ENCODE assay signal across 8 cellular contexts in genomic region chr6:96837138-96837971, GRCh38. TPM values are rescaled to one million over a fixed set of nuclear protein-coding genes. Genes with fewer than 3 reads are reported as not detected.
DNase-seq lines count a peak whose midpoint lies in the region; ATAC-seq and TF ChIP-seq lines count a peak whose summit lies in the region.

Gene GPR63 (minus strand): TSS chr6:96837477. CDS start chr6:96799731, 37,746 bp downstream.

- H3K36me3 ChIP-seq in psoas muscle (ENCODE audit: insufficient read depth in 1 of 2, low read depth in 1 of 2) (no peaks in the 10 kb centered on the region), vagina (no peaks in the 10 kb centered on the region)

- H3K27ac ChIP-seq in psoas muscle, result no peak within 1 kb of the TSS
- H3K27ac ChIP-seq in vagina, result peak within 1 kb of the TSS; percentile 47

- peak within 1 kb of the TSS; percentile 47 for H3K27ac Mint-ChIP-seq in activated naive CD8-positive, alpha-beta T cell treated with anti-CD3 and anti-CD28 coated beads, Interleukin-2, amount 50 U/mL, for 24 hours

- no peak for TF ChIP-seq CTCF in LNCaP clone FGC (IDR thresholded peaks at IDR 0.05; ENCODE audit: control insufficient read depth, extremely low read depth, insufficient read depth)
- TF ChIP-seq CTCF in psoas muscle (IDR thresholded peaks at IDR 0.05), result no peak
- TF ChIP-seq CTCF in vagina (IDR thresholded peaks at IDR 0.05), result no peak

- no peaks in the 10 kb centered on the region for H3K9me3 Mint-ChIP-seq in activated naive CD8-positive, alpha-beta T cell treated with anti-CD3 and anti-CD28 coated beads, Interleukin-2, amount 50 U/mL, for 24 hours

- TF ChIP-seq POLR2A in vagina (IDR thresholded peaks at IDR 0.05), result peak in 1 of 2 donors; percentile 54

- H3K36me3 Mint-ChIP-seq in activated naive CD8-positive, alpha-beta T cell treated with anti-CD3 and anti-CD28 coated beads, Interleukin-2, amount 50 U/mL, for 24 hours (ENCODE audit: low read depth), result no peaks in the 10 kb centered on the region

- H3K4me3 Mint-ChIP-seq in activated naive CD8-positive, alpha-beta T cell treated with anti-CD3 and anti-CD28 coated beads, Interleukin-2, amount 50 U/mL, for 24 hours, result peak within 1 kb of the TSS; percentile 85

- H3K4me1 ChIP-seq in psoas muscle, result peaks cover 10% of the 10 kb centered on the region
- H3K4me1 ChIP-seq in vagina, result peaks cover 23% of the 10 kb centered on the region

- H3K4me1 Mint-ChIP-seq in activated naive CD8-positive, alpha-beta T cell treated with anti-CD3 and anti-CD28 coated beads, Interleukin-2, amount 50 U/mL, for 24 hours, result peaks cover 14% of the 10 kb centered on the region

- intact Hi-C loops in left ventricle myocardium superior (cut with micrococcal nuclease) (no loop called here), psoas muscle (cut with DNase I) (no loop called here), vagina (cut with DNase I) (no loop called here)

- WGBS in psoas muscle, 3 donors, result 0 to 1% (median 0%) methylated on average over 69 to 77 of the region's 77 CpGs

- ATAC-seq in SK-N-SH treated with all-trans-retinoic acid at 6 μM for 48 hours, result peak; percentile 92
- ATAC-seq in activated naive CD8-positive, alpha-beta T cell treated with anti-CD3 and anti-CD28 coated beads, Interleukin-2, amount 50 U/mL, for 24 hours, result peak; percentile 90
- ATAC-seq in left ventricle myocardium superior, result peak; percentile 94
- peak; percentile 37 to 86 (median 66) for ATAC-seq in psoas muscle

- H3K4me3 ChIP-seq in LNCaP clone FGC (ENCODE audit: low read depth, low read length) (peak within 1 kb of the TSS; percentile 79), psoas muscle (peak within 1 kb of the TSS; percentile 76), vagina (peak within 1 kb of the TSS; percentile 60 to 70)

- H3K27me3 ChIP-seq in psoas muscle (ENCODE audit: insufficient read depth in 3 of 3, low read length in 2 of 3) (peaks cover 0 to 33% (median 3%) of the 10 kb centered on the region in 3 donors), vagina (no peaks in the 10 kb centered on the region)

- no peaks in the 10 kb centered on the region for H3K9me3 ChIP-seq in psoas muscle
- no peaks in the 10 kb centered on the region for H3K9me3 ChIP-seq in vagina

- DNase-seq in GM03348 (ENCODE audit: low spot score) (peak; percentile 84), H4 (ENCODE audit: low spot score) (peak; percentile 71), LNCaP clone FGC (ENCODE audit: low read depth) (peak; percentile 26), left ventricle myocardium superior (peak; percentile 78), psoas muscle (peak; percentile 54 to 72), vagina (ENCODE audit: extremely low spot score in 2 of 2) (no peak)
- peak; percentile 69 for DNase-seq in activated naive CD8-positive, alpha-beta T cell treated with anti-CD3 and anti-CD28 coated beads, Interleukin-2, amount 50 U/mL, for 24 hours

- peaks cover 42% of the 10 kb centered on the region for H3K27me3 Mint-ChIP-seq in activated naive CD8-positive, alpha-beta T cell treated with anti-CD3 and anti-CD28 coated beads, Interleukin-2, amount 50 U/mL, for 24 hours

TF ChIP-seq in SK-N-SH treated with all-trans-retinoic acid at 6 μM for 48 hours, 23 proteins besides CTCF, POLR2A, EP300 and RAD21:
- TF ChIP-seq TCF4 (CRISPR knock-in tag; IDR thresholded peaks at IDR 0.05; ENCODE audit: borderline replicate concordance) (no peak), GLIS3 (CRISPR knock-in tag; IDR thresholded peaks at IDR 0.05) (no peak; the same call in 1 of the 2 replicates), ZFP3 (CRISPR knock-in tag; IDR thresholded peaks at IDR 0.05) (0 out of 2 replicates have a peak, but pooled peaks have one; percentile 54)
- TF ChIP-seq, protein P1, sequence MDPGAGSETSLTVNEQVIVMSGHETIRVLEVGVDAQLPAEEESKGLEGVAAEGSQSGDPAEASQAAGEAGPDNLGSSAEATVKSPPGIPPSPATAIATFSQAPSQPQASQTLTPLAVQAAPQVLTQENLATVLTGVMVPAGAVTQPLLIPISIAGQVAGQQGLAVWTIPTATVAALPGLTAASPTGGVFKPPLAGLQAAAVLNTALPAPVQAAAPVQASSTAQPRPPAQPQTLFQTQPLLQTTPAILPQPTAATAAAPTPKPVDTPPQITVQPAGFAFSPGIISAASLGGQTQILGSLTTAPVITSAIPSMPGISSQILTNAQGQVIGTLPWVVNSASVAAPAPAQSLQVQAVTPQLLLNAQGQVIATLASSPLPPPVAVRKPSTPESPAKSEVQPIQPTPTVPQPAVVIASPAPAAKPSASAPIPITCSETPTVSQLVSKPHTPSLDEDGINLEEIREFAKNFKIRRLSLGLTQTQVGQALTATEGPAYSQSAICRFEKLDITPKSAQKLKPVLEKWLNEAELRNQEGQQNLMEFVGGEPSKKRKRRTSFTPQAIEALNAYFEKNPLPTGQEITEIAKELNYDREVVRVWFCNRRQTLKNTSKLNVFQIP (CRISPR knock-in tag; IDR thresholded peaks at IDR 0.05; ENCODE audit: borderline replicate concordance, low read depth), result no peak
- TF ChIP-seq, protein P2, sequence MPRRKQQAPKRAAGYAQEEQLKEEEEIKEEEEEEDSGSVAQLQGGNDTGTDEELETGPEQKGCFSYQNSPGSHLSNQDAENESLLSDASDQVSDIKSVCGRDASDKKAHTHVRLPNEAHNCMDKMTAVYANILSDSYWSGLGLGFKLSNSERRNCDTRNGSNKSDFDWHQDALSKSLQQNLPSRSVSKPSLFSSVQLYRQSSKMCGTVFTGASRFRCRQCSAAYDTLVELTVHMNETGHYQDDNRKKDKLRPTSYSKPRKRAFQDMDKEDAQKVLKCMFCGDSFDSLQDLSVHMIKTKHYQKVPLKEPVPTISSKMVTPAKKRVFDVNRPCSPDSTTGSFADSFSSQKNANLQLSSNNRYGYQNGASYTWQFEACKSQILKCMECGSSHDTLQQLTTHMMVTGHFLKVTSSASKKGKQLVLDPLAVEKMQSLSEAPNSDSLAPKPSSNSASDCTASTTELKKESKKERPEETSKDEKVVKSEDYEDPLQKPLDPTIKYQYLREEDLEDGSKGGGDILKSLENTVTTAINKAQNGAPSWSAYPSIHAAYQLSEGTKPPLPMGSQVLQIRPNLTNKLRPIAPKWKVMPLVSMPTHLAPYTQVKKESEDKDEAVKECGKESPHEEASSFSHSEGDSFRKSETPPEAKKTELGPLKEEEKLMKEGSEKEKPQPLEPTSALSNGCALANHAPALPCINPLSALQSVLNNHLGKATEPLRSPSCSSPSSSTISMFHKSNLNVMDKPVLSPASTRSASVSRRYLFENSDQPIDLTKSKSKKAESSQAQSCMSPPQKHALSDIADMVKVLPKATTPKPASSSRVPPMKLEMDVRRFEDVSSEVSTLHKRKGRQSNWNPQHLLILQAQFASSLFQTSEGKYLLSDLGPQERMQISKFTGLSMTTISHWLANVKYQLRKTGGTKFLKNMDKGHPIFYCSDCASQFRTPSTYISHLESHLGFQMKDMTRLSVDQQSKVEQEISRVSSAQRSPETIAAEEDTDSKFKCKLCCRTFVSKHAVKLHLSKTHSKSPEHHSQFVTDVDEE (CRISPR knock-in tag; IDR thresholded peaks at IDR 0.05), result 0 out of 2 replicates have a peak, but pooled peaks have one; percentile 14

RNA-seq across cellular contexts. Expression of gene GPR63, which starts in this region (rescaled TPM):
- total RNA-seq in H4 (2014; rRNA removed; shearing (Covaris generic)), result 2.2 and 2.4 TPM in 2 replicates
- total RNA-seq in left ventricle myocardium superior, result 0.79 TPM
- under 1 TPM in 3 of 4 donors, not detected in 1; 0.05 to 0.11 (median 0.08) TPM for total RNA-seq in psoas muscle
- under 1 TPM; 0.03 to 0.13 (median 0.03) TPM for polyA plus RNA-seq in psoas muscle
- total RNA-seq in vagina, result 2.5 TPM

Comparison
In these comparisons a context has a peak if more than half of its experiments do, and no peak if none do; other contexts are left out.
1. Peak in DNase-seq and ATAC-seq in left ventricle myocardium superior; RNA of the gene not detected or under 1 TPM.
2. Peak in DNase-seq, ATAC-seq and H3K4me3 ChIP-seq in psoas muscle; RNA of the gene not detected or under 1 TPM.
3. DNase-seq: peak in GM03348 (single experiment), H4 (single experiment), LNCaP clone FGC (single experiment) and activated naive CD8-positive, alpha-beta T cell treated with anti-CD3 and anti-CD28 coated beads, Interleukin-2, amount 50 U/mL, for 24 hours (single experiment); none in vagina (0 of 2).
4. Peak in every context shown above with its lines, with median percentiles within 50 percentile points of each other: H3K4me3 ChIP-seq and ATAC-seq.